10 cellular contexts compared by ENCODE assay signal in genomic region chr7:47535704-47536628, GRCh38. TPM values are rescaled to one million over a fixed set of nuclear protein-coding genes. Genes with fewer than 3 reads are reported as not detected.
DNase-seq lines count a peak whose midpoint lies in the region; ATAC-seq and TF ChIP-seq lines count a peak whose summit lies in the region.
"Had no signal": no experiment of that assay in that cellular context is flagged by ENCODE, and none has a peak within 500 bp of the region (broad histone marks: within the 10 kb centered on the region; RNA-seq: fewer than 3 reads in every experiment).

No MANE protein-coding gene starts in this region.

- POLR2A ChIA-PET in activated CD4-positive, alpha-beta memory T cell treated with anti-CD3 and anti-CD28 coated beads, Interleukin-2, amount 10 ng/mL, durations not matched to agents 7 days and 5 days (lab: Charles Lee) = no interaction called here
- POLR2A ChIA-PET in activated CD4-positive, alpha-beta T cell treated with anti-CD3 and anti-CD28 coated beads for 36 hours (lab: Charles Lee) = no interaction called here

- ATAC-seq in HG03432 (IDR thresholded peaks at IDR 0.05; ENCODE audit: unreplicated experiment) = no peak
- ATAC-seq in activated CD4-positive, alpha-beta T cell treated with anti-CD3 and anti-CD28 coated beads for 36 hours = no peak
- ATAC-seq: T-cell had no signal

- no peaks in the 10 kb centered on the region for H3K27me3 Mint-ChIP-seq in osteocyte (ENCODE audit: unreplicated experiment)
- peaks cover 1% of the 10 kb centered on the region for H3K27me3 Mint-ChIP-seq in activated CD4-positive, alpha-beta memory T cell treated with anti-CD3 and anti-CD28 coated beads, Interleukin-2, amount 10 ng/mL, durations not matched to agents 7 days and 5 days
- peaks cover 16% of the 10 kb centered on the region for H3K27me3 Mint-ChIP-seq in activated CD4-positive, alpha-beta T cell treated with anti-CD3 and anti-CD28 coated beads for 36 hours

- CTCF ChIA-PET in activated CD4-positive, alpha-beta memory T cell treated with anti-CD3 and anti-CD28 coated beads, Interleukin-2, amount 10 ng/mL, durations not matched to agents 7 days and 5 days (lab: Charles Lee) = no interaction called here
- CTCF ChIA-PET in activated CD4-positive, alpha-beta T cell treated with anti-CD3 and anti-CD28 coated beads for 36 hours (lab: Charles Lee) = no interaction called here

- intact Hi-C loops in activated CD4-positive, alpha-beta T cell treated with anti-CD3 and anti-CD28 coated beads for 36 hours (cut with DNase I, micrococcal nuclease) = no loop called here

- H3K4me3 ChIP-seq in AG09309 (ENCODE audit: control insufficient read depth, low read depth, low read length) = peak overlapping the region; percentile 52

- TF ChIP-seq CTCF in AG09309 (IDR thresholded peaks at IDR 0.05; ENCODE audit: control insufficient read depth, insufficient read depth, low read depth, low read length, missing control alignments) (no peak), osteocyte (IDR thresholded peaks at IDR 0.05) (no peak)

- H3K9me3 Mint-ChIP-seq in osteocyte (ENCODE audit: unreplicated experiment) = no peaks in the 10 kb centered on the region
- no peaks in the 10 kb centered on the region for H3K9me3 Mint-ChIP-seq in activated CD4-positive, alpha-beta memory T cell treated with anti-CD3 and anti-CD28 coated beads, Interleukin-2, amount 10 ng/mL, durations not matched to agents 7 days and 5 days
- no peaks in the 10 kb centered on the region for H3K9me3 Mint-ChIP-seq in activated CD4-positive, alpha-beta T cell treated with anti-CD3 and anti-CD28 coated beads for 36 hours (ENCODE audit: low read depth)

- H3K27ac Mint-ChIP-seq in osteocyte (ENCODE audit: unreplicated experiment) = peak overlapping the region; percentile 83
- no peak overlapping the region for H3K27ac Mint-ChIP-seq in activated CD4-positive, alpha-beta memory T cell treated with anti-CD3 and anti-CD28 coated beads, Interleukin-2, amount 10 ng/mL, durations not matched to agents 7 days and 5 days
- H3K27ac Mint-ChIP-seq in activated CD4-positive, alpha-beta T cell treated with anti-CD3 and anti-CD28 coated beads for 36 hours = no peak overlapping the region

- peak overlapping the region; percentile 78 for H3K4me3 Mint-ChIP-seq in osteocyte (ENCODE audit: unreplicated experiment)
- no peak overlapping the region for H3K4me3 Mint-ChIP-seq in activated CD4-positive, alpha-beta memory T cell treated with anti-CD3 and anti-CD28 coated beads, Interleukin-2, amount 10 ng/mL, durations not matched to agents 7 days and 5 days
- no peak overlapping the region for H3K4me3 Mint-ChIP-seq in activated CD4-positive, alpha-beta T cell treated with anti-CD3 and anti-CD28 coated beads for 36 hours
- H3K4me3 Mint-ChIP-seq: T-cell had no signal

- H3K4me1 Mint-ChIP-seq in osteocyte (ENCODE audit: unreplicated experiment) = peaks cover 68% of the 10 kb centered on the region
- no peaks in the 10 kb centered on the region for H3K4me1 Mint-ChIP-seq in activated CD4-positive, alpha-beta memory T cell treated with anti-CD3 and anti-CD28 coated beads, Interleukin-2, amount 10 ng/mL, durations not matched to agents 7 days and 5 days
- no peaks in the 10 kb centered on the region for H3K4me1 Mint-ChIP-seq in activated CD4-positive, alpha-beta T cell treated with anti-CD3 and anti-CD28 coated beads for 36 hours
- H3K4me1 Mint-ChIP-seq: T-cell had no signal

- peaks cover 4% of the 10 kb centered on the region for H3K36me3 Mint-ChIP-seq in osteocyte (ENCODE audit: unreplicated experiment)
- no peaks in the 10 kb centered on the region for H3K36me3 Mint-ChIP-seq in activated CD4-positive, alpha-beta memory T cell treated with anti-CD3 and anti-CD28 coated beads, Interleukin-2, amount 10 ng/mL, durations not matched to agents 7 days and 5 days (ENCODE audit: low read depth)
- no peaks in the 10 kb centered on the region for H3K36me3 Mint-ChIP-seq in activated CD4-positive, alpha-beta T cell treated with anti-CD3 and anti-CD28 coated beads for 36 hours (ENCODE audit: low read depth)
- H3K36me3 Mint-ChIP-seq: T-cell had no signal

- DNase-seq in AG09309 (ENCODE audit: low read depth) = no peak
- peak; percentile 79 for DNase-seq in RPMI7951 (ENCODE audit: low read depth)
- DNase-seq in fibroblast of peridontal ligament (ENCODE audit: extremely low read depth) = peak; percentile 38
- DNase-seq in osteocyte (ENCODE audit: extremely low spot score, unreplicated experiment) = no peak
- no peak for DNase-seq in activated CD4-positive, alpha-beta memory T cell treated with anti-CD3 and anti-CD28 coated beads, Interleukin-2, amount 10 ng/mL, durations not matched to agents 7 days and 5 days
- DNase-seq in activated CD4-positive, alpha-beta T cell treated with anti-CD3 and anti-CD28 coated beads for 36 hours = no peak
- no peak for DNase-seq in HCEC 1CT
- DNase-seq: stimulated activated CD4-positive, alpha-beta T cell treated with anti-CD3 and anti-CD28 coated beads, Interleukin-4, amount 100 ng/mL, for 4 hours; T-cell had no signal

RNA-seq across cellular contexts. Expression of gene TNS3, which starts 45.9 kb away (rescaled TPM):
- total RNA-seq in RPMI7951 (2014; rRNA removed; shearing (Covaris generic)) = 147 and 149 TPM in 2 replicates
- total RNA-seq in osteocyte = 93.8 and 103 TPM in 2 replicates
- under 1 TPM; 0.15 to 0.18 TPM for total RNA-seq in activated CD4-positive, alpha-beta memory T cell treated with anti-CD3 and anti-CD28 coated beads, Interleukin-2, amount 10 ng/mL, durations not matched to agents 7 days and 5 days
- under 1 TPM; 0.11 TPM for total RNA-seq in activated CD4-positive, alpha-beta T cell treated with anti-CD3 and anti-CD28 coated beads for 36 hours

Comparison
In these comparisons a context has a peak if more than half of its experiments do, and no peak if none do; other contexts are left out.
1. DNase-seq: peak in RPMI7951 (single experiment) and fibroblast of peridontal ligament (single experiment); none in AG09309 (single experiment), osteocyte (single experiment), activated CD4-positive, alpha-beta memory T cell treated with anti-CD3 and anti-CD28 coated beads, Interleukin-2, amount 10 ng/mL, durations not matched to agents 7 days and 5 days (single experiment), activated CD4-positive, alpha-beta T cell treated with anti-CD3 and anti-CD28 coated beads for 36 hours (single experiment) and HCEC 1CT (single experiment).
2. RNA of gene TNS3, which starts 45.9 kb away (total RNA-seq): 147 to 149 TPM in RPMI7951 and 93.8 to 103 TPM in osteocyte; 0.15 to 0.18 TPM in activated CD4-positive, alpha-beta memory T cell treated with anti-CD3 and anti-CD28 coated beads, Interleukin-2, amount 10 ng/mL, durations not matched to agents 7 days and 5 days and 0.11 TPM in activated CD4-positive, alpha-beta T cell treated with anti-CD3 and anti-CD28 coated beads for 36 hours; every median in the first group is over 10 times any median in the second.